In genomic region chr6:90301816-90302215, GRCh38 we compare ENCODE assay signal across 18 cellular contexts.
"Had no signal": no experiment of that assay in that cellular context is flagged by ENCODE, and none has a peak within 500 bp of the region (broad histone marks: within the 10 kb centered on the region; RNA-seq: fewer than 3 reads in every experiment).

No MANE protein-coding gene starts in this region.

- H3K9me3 Mint-ChIP-seq: nephron, neural progenitor cell had no signal

- DNase-seq: dorsolateral prefrontal cortex; effector CD4-positive, alpha-beta T cell; gastrocnemius medialis; head of caudate nucleus; left ventricle myocardium superior; lower lobe of right lung; right lobe of liver; small intestine; stimulated activated CD4-positive, alpha-beta T cell treated with anti-CD3 and anti-CD28 coated beads, Interleukin-15, amount 100 ng/mL, for 24 hours; stimulated activated CD4-positive, alpha-beta T cell treated with anti-CD3 and anti-CD28 coated beads, Interleukin-4, amount 100 ng/mL, for 1 hour; stimulated activated CD8-positive, alpha-beta memory T cell treated with anti-CD3 and anti-CD28 coated beads, Interleukin-4, amount 100 ng/mL, for 48 hours; upper lobe of left lung had no signal

- H3K4me3 Mint-ChIP-seq: nephron, neural progenitor cell had no signal

- ATAC-seq: gastrocnemius medialis, left ventricle myocardium superior, lower lobe of right lung had no signal

- H3K27ac Mint-ChIP-seq: nephron, neural progenitor cell, progenitor cell of endocrine pancreas had no signal

- H3K27ac ChIP-seq: dorsolateral prefrontal cortex, gastrocnemius medialis, lower lobe of right lung, neural progenitor cell, parathyroid adenoma, right lobe of liver, thoracic aorta, tibial nerve, upper lobe of left lung had no signal

- H3K36me3 Mint-ChIP-seq: neural progenitor cell had no signal

- H3K4me1 ChIP-seq: gastrocnemius medialis, lower lobe of right lung, right lobe of liver had no signal

- H3K27me3 ChIP-seq: dorsolateral prefrontal cortex, gastrocnemius medialis, neural progenitor cell, right lobe of liver, tibial nerve had no signal
